1 cellular context compared by ENCODE assay signal in genomic region chr6:138374815-138375214, GRCh38.
TF ChIP-seq lines count a peak whose summit lies in the region.

No MANE protein-coding gene starts in this region.

TF ChIP-seq in HepG2, 621 proteins besides CTCF, POLR2A, EP300 and RAD21 (continued from another document):
- TF ChIP-seq ZNF687 (CRISPR knock-in tag; IDR thresholded peaks at IDR 0.05) (no peak), ZNF574 (CRISPR knock-in tag; IDR thresholded peaks at IDR 0.05) (no peak), MNT (IDR thresholded peaks at IDR 0.05) (no peak), KLF6 (CRISPR knock-in tag; IDR thresholded peaks at IDR 0.05) (no peak), TBX2 (CRISPR knock-in tag; IDR thresholded peaks at IDR 0.05; ENCODE audit: borderline replicate concordance) (no peak), NR1H2 (CRISPR knock-in tag; IDR thresholded peaks at IDR 0.05; ENCODE audit: borderline replicate concordance, low read depth) (no peak), ZSCAN31 (CRISPR knock-in tag; IDR thresholded peaks at IDR 0.05; ENCODE audit: low read depth) (no peak), NFAT5 (CRISPR knock-in tag; IDR thresholded peaks at IDR 0.05) (no peak), HDAC1 (CRISPR knock-in tag; IDR thresholded peaks at IDR 0.05) (no peak), TEAD3 (CRISPR knock-in tag; optimal IDR thresholded peaks at IDR 0.05; ENCODE audit: borderline replicate concordance) (no peak), ERF (CRISPR knock-in tag; IDR thresholded peaks at IDR 0.05) (no peak), POLR2AphosphoS5 (IDR thresholded peaks at IDR 0.05; ENCODE audit: low read depth, low read length) (no peak)
